7 cellular contexts compared by ENCODE assay signal in genomic region chrX:115892787-115893671, GRCh38.
DNase-seq lines count a peak whose midpoint lies in the region; ATAC-seq and TF ChIP-seq lines count a peak whose summit lies in the region.

No MANE protein-coding gene starts in this region.

- H3K4me3 ChIP-seq in astrocyte of the spinal cord (ENCODE audit: low read depth, low read length), result peak overlapping the region; percentile 3

- TF ChIP-seq CTCF in astrocyte of the spinal cord (IDR thresholded peaks at IDR 0.05; ENCODE audit: low read depth, low read length), result peak; percentile 25

- ATAC-seq in GM18517 (IDR thresholded peaks at IDR 0.05; ENCODE audit: unreplicated experiment), result peak; percentile 67
- peak; percentile 56 for ATAC-seq in HG02623 (IDR thresholded peaks at IDR 0.05; ENCODE audit: unreplicated experiment)
- peak; percentile 54 for ATAC-seq in left lobe of liver

- in situ Hi-C loops in astrocyte of the spinal cord (cut with HindIII; ENCODE audit: low sequenced_read_pairs), result no loop called here

- DNase-seq in NCI-H1694 treated with DMSO at 0.1 percent for 48 hours (lab: John Stamatoyannopoulos, UW) (peak; percentile 61), astrocyte of the spinal cord (ENCODE audit: low read depth, low spot score) (peak; percentile 71), left lobe of liver (ENCODE audit: low spot score) (no peak), cortex of kidney (lab: John Stamatoyannopoulos, UW) (no peak), Kasumi-1 (lab: John Stamatoyannopoulos, UW) (no peak)

Comparison
In these comparisons a context has a peak if more than half of its experiments do, and no peak if none do; other contexts are left out.
1. DNase-seq: peak in NCI-H1694 treated with DMSO at 0.1 percent for 48 hours (single experiment) and astrocyte of the spinal cord (single experiment); none in left lobe of liver (single experiment), cortex of kidney (single experiment) and Kasumi-1 (0 of 2).
2. Peak in every context shown above with its lines, with median percentiles within 50 percentile points of each other: ATAC-seq.